8 cellular contexts compared by ENCODE assay signal in genomic region chr9:136109351-136110081, GRCh38. TPM values are rescaled to one million over a fixed set of nuclear protein-coding genes. Genes with fewer than 3 reads are reported as not detected.
A peak's percentile ranks its signal among the peaks of the same experiment; 100 is the strongest.
DNase-seq lines count a peak whose midpoint lies in the region; ATAC-seq lines count a peak whose summit lies in the region.

No MANE protein-coding gene starts in this region.

- DNase-seq in CD4-positive, alpha-beta memory T cell: peak; percentile 91 to 94 (median 91)
- DNase-seq in NCI-H82 treated with DMSO at 0.1 percent for 48 hours (lab: John Stamatoyannopoulos, UW; ENCODE audit: unreplicated experiment) (peak; percentile 33), mesendoderm (peak; percentile 63)
- DNase-seq in activated CD8-positive, alpha-beta T cell treated with anti-CD3 and anti-CD28 coated beads, Interleukin-2, amount 10 ng/mL, durations not matched to agents 7 days and 5 days: peak; percentile 95
- DNase-seq in stimulated activated CD8-positive, alpha-beta memory T cell treated with anti-CD3 and anti-CD28 coated beads, Interleukin-12 subunit alpha, Interleukin-12 subunit beta, amount 100 ng/mL, for 4 hours (ENCODE audit: low read depth): peak; percentile 89

- H3K36me3 Mint-ChIP-seq in CD4-positive, alpha-beta memory T cell: peaks cover 0 to 6% of the 10 kb centered on the region in 2 donors
- peaks cover 27% of the 10 kb centered on the region for H3K36me3 Mint-ChIP-seq in activated CD8-positive, alpha-beta T cell treated with anti-CD3 and anti-CD28 coated beads, Interleukin-2, amount 10 ng/mL, durations not matched to agents 7 days and 5 days (ENCODE audit: low read depth)

- peaks cover 87% of the 10 kb centered on the region for H3K4me1 ChIP-seq in CD4-positive, alpha-beta memory T cell (ENCODE audit: insufficient read depth, low read length)
- H3K4me1 ChIP-seq in ectodermal cell (ENCODE audit: control insufficient read depth, insufficient read depth, low read length): peaks cover 36% of the 10 kb centered on the region
- H3K4me1 ChIP-seq in mesendoderm (ENCODE audit: control insufficient read depth, low read depth, low read length): no peaks in the 10 kb centered on the region

- H2BK120ac ChIP-seq in mesendoderm (ENCODE audit: low read depth, low read length): no peak overlapping the region

- peak overlapping the region; percentile 9 to 77 for H3K4me3 ChIP-seq in CD4-positive, alpha-beta memory T cell (ENCODE audit: low read length in 2 of 2)
- peak overlapping the region; percentile 35 for H3K4me3 ChIP-seq in ectodermal cell (ENCODE audit: insufficient read depth, low read depth, low read length)
- H3K4me3 ChIP-seq in mesendoderm (ENCODE audit: low read length): no peak overlapping the region

- no peaks in the 10 kb centered on the region for H3K9me3 ChIP-seq in CD4-positive, alpha-beta memory T cell (ENCODE audit: control insufficient read depth in 1 of 2, low read length in 2 of 2)
- no peaks in the 10 kb centered on the region for H3K9me3 ChIP-seq in ectodermal cell (ENCODE audit: control insufficient read depth, low read length)

- H4K8ac ChIP-seq in mesendoderm (ENCODE audit: low read depth, low read length): no peak overlapping the region

- no peaks in the 10 kb centered on the region for H3K36me3 ChIP-seq in CD4-positive, alpha-beta memory T cell (ENCODE audit: insufficient read depth, low read length)
- H3K36me3 ChIP-seq in ectodermal cell (ENCODE audit: control insufficient read depth, insufficient read depth, low read length) (no peaks in the 10 kb centered on the region), mesendoderm (ENCODE audit: control insufficient read depth, insufficient read depth, low read length) (no peaks in the 10 kb centered on the region)

- H3K79me2 ChIP-seq in mesendoderm (ENCODE audit: control insufficient read depth, insufficient read depth, low read length): no peaks in the 10 kb centered on the region

- intact Hi-C loops in CD4-positive, alpha-beta memory T cell (cut with micrococcal nuclease): loop anchor here (1.0 to 10.0 kb wide), 3 partner anchors 9 to 135 kb away; partner anchors contain the start of genes NACC2, QSOX2 and TMEM250

- POLR2A ChIA-PET in CD4-positive, alpha-beta memory T cell (lab: Charles Lee; ENCODE audit: partially characterized antibody): interaction anchor here (0.5 to 11.1 kb wide), 13 partner anchors 9 to 1133 kb away, joined by 3 to 155 read pairs (median 4); partner anchors contain the start of genes CAMSAP1, NACC2, TMEM250 and UBAC1
- POLR2A ChIA-PET in activated CD8-positive, alpha-beta T cell treated with anti-CD3 and anti-CD28 coated beads, Interleukin-2, amount 10 ng/mL, durations not matched to agents 7 days and 5 days (lab: Charles Lee): interaction anchor here (0.9 to 4.9 kb wide), 6 partner anchors 9 to 148 kb away, joined by 3 to 51 read pairs (median 4); partner anchors contain the start of genes TMEM250 and UBAC1

- H3K4me1 Mint-ChIP-seq in CD4-positive, alpha-beta memory T cell: peaks cover 19 to 85% (median 56%) of the 10 kb centered on the region in 4 donors
- H3K4me1 Mint-ChIP-seq in activated CD8-positive, alpha-beta T cell treated with anti-CD3 and anti-CD28 coated beads, Interleukin-2, amount 10 ng/mL, durations not matched to agents 7 days and 5 days (ENCODE audit: low read depth): peaks cover 85% of the 10 kb centered on the region

- no peak overlapping the region for H2BK5ac ChIP-seq in mesendoderm (ENCODE audit: low read length)

- peak overlapping the region; percentile 62 for H3K4me2 ChIP-seq in mesendoderm (ENCODE audit: low read length)

- peak overlapping the region; percentile 41 for H3K9ac ChIP-seq in mesendoderm (ENCODE audit: low read length)

- H3K4me3 Mint-ChIP-seq in CD4-positive, alpha-beta memory T cell: peak overlapping the region; percentile 81 to 90 (median 86)
- peak overlapping the region; percentile 87 for H3K4me3 Mint-ChIP-seq in activated CD8-positive, alpha-beta T cell treated with anti-CD3 and anti-CD28 coated beads, Interleukin-2, amount 10 ng/mL, durations not matched to agents 7 days and 5 days

- H2AK5ac ChIP-seq in mesendoderm (ENCODE audit: low read length): no peak overlapping the region

- 1 to 2% methylated on average over 48 of the region's 48 CpGs for WGBS in ectodermal cell, 2 experiments
- WGBS in mesendoderm (ENCODE audit: extremely low coverage, insufficient coverage, low lambda C conversion rate): no CpG with 5 or more reads among the region's 48 CpGs

- H2BK15ac ChIP-seq in mesendoderm (replicated peaks; ENCODE audit: low read depth): no peak overlapping the region

- CTCF ChIA-PET in CD4-positive, alpha-beta memory T cell (lab: Charles Lee; ENCODE audit: partially characterized antibody): interaction anchor here (1.0 to 3.7 kb wide), 7 partner anchors 9 to 294 kb away, joined by 3 to 15 read pairs (median 4); partner anchors contain the start of gene TMEM250
- CTCF ChIA-PET in activated CD8-positive, alpha-beta T cell treated with anti-CD3 and anti-CD28 coated beads, Interleukin-2, amount 10 ng/mL, durations not matched to agents 7 days and 5 days (lab: Charles Lee): interaction anchor here (0.6 to 1.2 kb wide), 6 partner anchors 8 to 254 kb away, joined by 3 to 5 read pairs (median 4); partner anchors contain the start of genes DNLZ and NACC2

- no peaks in the 10 kb centered on the region for H3K27me3 Mint-ChIP-seq in CD4-positive, alpha-beta memory T cell
- H3K27me3 Mint-ChIP-seq in activated CD8-positive, alpha-beta T cell treated with anti-CD3 and anti-CD28 coated beads, Interleukin-2, amount 10 ng/mL, durations not matched to agents 7 days and 5 days (ENCODE audit: low read depth): no peaks in the 10 kb centered on the region

- H3K56ac ChIP-seq in mesendoderm (ENCODE audit: low read length): peak overlapping the region; percentile 81

- no peak overlapping the region for H4K5ac ChIP-seq in mesendoderm (ENCODE audit: low read length)

- ATAC-seq in GM19463 (IDR thresholded peaks at IDR 0.05; ENCODE audit: unreplicated experiment) (peak; percentile 84), HG03575 (IDR thresholded peaks at IDR 0.05; ENCODE audit: extremely low read depth, insufficient number of reproducible peaks, low FRiP score, unreplicated experiment) (peak; percentile 50)
- ATAC-seq in activated CD8-positive, alpha-beta T cell treated with anti-CD3 and anti-CD28 coated beads, Interleukin-2, amount 10 ng/mL, durations not matched to agents 7 days and 5 days: peak; percentile 91

- H3K23ac ChIP-seq in mesendoderm (ENCODE audit: low read length): peak overlapping the region; percentile 9

- H3K4ac ChIP-seq in mesendoderm (ENCODE audit: low read depth, low read length): no peak overlapping the region

- H3K27ac Mint-ChIP-seq in CD4-positive, alpha-beta memory T cell: peak overlapping the region; percentile 86 to 95 (median 89)
- peak overlapping the region; percentile 98 for H3K27ac Mint-ChIP-seq in activated CD8-positive, alpha-beta T cell treated with anti-CD3 and anti-CD28 coated beads, Interleukin-2, amount 10 ng/mL, durations not matched to agents 7 days and 5 days

- H3K79me1 ChIP-seq in mesendoderm (ENCODE audit: low read length): no peaks in the 10 kb centered on the region

- H3K27ac ChIP-seq in CD4-positive, alpha-beta memory T cell (ENCODE audit: low read depth, low read length): peak overlapping the region; percentile 69
- H3K27ac ChIP-seq in ectodermal cell (ENCODE audit: insufficient read depth, low read depth, low read length, poor library complexity, severe bottlenecking) (peak overlapping the region; percentile 60), mesendoderm (ENCODE audit: low read depth, low read length) (peak overlapping the region; percentile 69)

- H3K9me3 Mint-ChIP-seq in CD4-positive, alpha-beta memory T cell: no peaks in the 10 kb centered on the region
- no peaks in the 10 kb centered on the region for H3K9me3 Mint-ChIP-seq in activated CD8-positive, alpha-beta T cell treated with anti-CD3 and anti-CD28 coated beads, Interleukin-2, amount 10 ng/mL, durations not matched to agents 7 days and 5 days (ENCODE audit: insufficient read depth)

- no peaks in the 10 kb centered on the region for H3K27me3 ChIP-seq in CD4-positive, alpha-beta memory T cell (ENCODE audit: insufficient read depth, low read length)
- H3K27me3 ChIP-seq in ectodermal cell (ENCODE audit: control insufficient read depth, insufficient read depth, low read length, poor library complexity, severe bottlenecking) (no peaks in the 10 kb centered on the region), mesendoderm (ENCODE audit: insufficient read depth, low read length, poor library complexity) (no peaks in the 10 kb centered on the region)

- peak overlapping the region; percentile 11 for H3K18ac ChIP-seq in mesendoderm (ENCODE audit: low read length)

RNA-seq across cellular contexts. Expression of gene TMEM250, which starts 9.2 kb away (rescaled TPM):
- total RNA-seq in CD4-positive, alpha-beta memory T cell: 10 to 100 TPM; 52.1 to 55.8 TPM
- 10 to 100 TPM; 46.7 to 67.3 TPM for polyA plus RNA-seq in CD4-positive, alpha-beta memory T cell
- total RNA-seq in activated CD8-positive, alpha-beta T cell treated with anti-CD3 and anti-CD28 coated beads, Interleukin-2, amount 10 ng/mL, durations not matched to agents 7 days and 5 days: 10 to 100 TPM; 56.5 to 57.0 TPM
- 41.2 TPM for polyA plus RNA-seq in ectodermal cell (2013, experiment 1 of 4)
- 41.1 TPM for polyA plus RNA-seq in ectodermal cell (2013, experiment 2 of 4)
- 34.1 TPM for polyA plus RNA-seq in ectodermal cell (2013, experiment 3 of 4)
- polyA plus RNA-seq in ectodermal cell (2013, experiment 4 of 4): 35.5 TPM
- 21.7 TPM for polyA plus RNA-seq in mesendoderm (2013, experiment 1 of 2)
- 22.2 TPM for polyA plus RNA-seq in mesendoderm (2013, experiment 2 of 2)

RNA-seq across cellular contexts. Expression of gene NACC2, which starts 14.4 kb away (rescaled TPM):
- total RNA-seq in CD4-positive, alpha-beta memory T cell: 10 to 100 TPM; 11.5 to 12.2 TPM
- polyA plus RNA-seq in CD4-positive, alpha-beta memory T cell: 1 to 10 TPM in 1 of 2 donors, under 1 TPM in 1; 0.58 to 2.6 TPM
- total RNA-seq in activated CD8-positive, alpha-beta T cell treated with anti-CD3 and anti-CD28 coated beads, Interleukin-2, amount 10 ng/mL, durations not matched to agents 7 days and 5 days: 1 to 10 TPM; 5.6 to 6.4 TPM
- polyA plus RNA-seq in ectodermal cell (2013, experiment 1 of 4): 5.1 TPM
- polyA plus RNA-seq in ectodermal cell (2013, experiment 2 of 4): 5.8 TPM
- polyA plus RNA-seq in ectodermal cell (2013, experiment 3 of 4): 4.9 TPM
- 4.5 TPM for polyA plus RNA-seq in ectodermal cell (2013, experiment 4 of 4)
- 2.0 TPM for polyA plus RNA-seq in mesendoderm (2013, experiment 1 of 2)
- 2.2 TPM for polyA plus RNA-seq in mesendoderm (2013, experiment 2 of 2)

Comparison
In these comparisons a context has a peak if more than half of its experiments do, and no peak if none do; other contexts are left out.
1. DNase-seq: peak in every context shown above with its lines; median percentile 95 in activated CD8-positive, alpha-beta T cell treated with anti-CD3 and anti-CD28 coated beads, Interleukin-2, amount 10 ng/mL, durations not matched to agents 7 days and 5 days; 91 in CD4-positive, alpha-beta memory T cell; 89 in stimulated activated CD8-positive, alpha-beta memory T cell treated with anti-CD3 and anti-CD28 coated beads, Interleukin-12 subunit alpha, Interleukin-12 subunit beta, amount 100 ng/mL, for 4 hours; 63 in mesendoderm; 33 in NCI-H82 treated with DMSO at 0.1 percent for 48 hours.